In genomic region chr17:39099686-39100293, GRCh38 we compare ENCODE assay signal across 12 cellular contexts. TPM values are rescaled to one million over a fixed set of nuclear protein-coding genes. Genes with fewer than 3 reads are reported as not detected.
DNase-seq lines count a peak whose midpoint lies in the region; ATAC-seq and TF ChIP-seq lines count a peak whose summit lies in the region.
"Had no signal": no experiment of that assay in that cellular context is flagged by ENCODE, and none has a peak within 500 bp of the region (broad histone marks: within the 10 kb centered on the region; RNA-seq: fewer than 3 reads in every experiment).

No MANE protein-coding gene starts in this region.

- H3K27me3 ChIP-seq in breast epithelium, result no peaks in the 10 kb centered on the region
- H3K27me3 ChIP-seq in lung (ENCODE audit: control insufficient read depth, insufficient read depth), result no peaks in the 10 kb centered on the region
- no peaks in the 10 kb centered on the region for H3K27me3 ChIP-seq in uterus

- no peaks in the 10 kb centered on the region for H3K4me1 ChIP-seq in breast epithelium
- peaks cover 0 to 4% of the 10 kb centered on the region in 2 donors for H3K4me1 ChIP-seq in lung (ENCODE audit: control insufficient read depth in 2 of 2, insufficient read depth in 2 of 2, low read length in 2 of 2)
- H3K4me1 ChIP-seq in uterus, result peaks cover 0 to 15% of the 10 kb centered on the region in 2 donors
- H3K4me1 ChIP-seq: A549 had no signal

- ATAC-seq in lung (ENCODE audit: insufficient read depth, low FRiP score) (no peak), GM21526 (IDR thresholded peaks at IDR 0.05; ENCODE audit: low FRiP score, unreplicated experiment) (no peak)
- no peak for ATAC-seq in stimulated activated naive CD8-positive, alpha-beta T cell treated with anti-CD3 and anti-CD28 coated beads, Interleukin-15, Interleukin-2, amounts not matched to agents 100 U/mL and 50 U/mL, for 24 hours

- H3K36me3 Mint-ChIP-seq in MCF 10A (ENCODE audit: insufficient read depth, unreplicated experiment), result no peaks in the 10 kb centered on the region
- H3K36me3 Mint-ChIP-seq in dendritic cell treated with granulocyte-macrophage colony-stimulating factor and Interleukin-4, amounts not matched to agents 40 ng/mL and 50 ng/mL, for 4 days (ENCODE audit: low read depth), result no peaks in the 10 kb centered on the region

- peaks cover 15% of the 10 kb centered on the region for H3K27me3 Mint-ChIP-seq in MCF 10A (ENCODE audit: insufficient read depth, unreplicated experiment)
- H3K27me3 Mint-ChIP-seq in dendritic cell treated with granulocyte-macrophage colony-stimulating factor and Interleukin-4, amounts not matched to agents 40 ng/mL and 50 ng/mL, for 4 days, result peaks cover 41% of the 10 kb centered on the region
- H3K27me3 Mint-ChIP-seq: activated CD4-positive, alpha-beta memory T cell treated with anti-CD3 and anti-CD28 coated beads, Interleukin-2, amount 10 ng/mL, durations not matched to agents 7 days and 5 days had no signal

- H3K9me3 Mint-ChIP-seq in MCF 10A (ENCODE audit: unreplicated experiment), result no peaks in the 10 kb centered on the region
- H3K9me3 Mint-ChIP-seq in dendritic cell treated with granulocyte-macrophage colony-stimulating factor and Interleukin-4, amounts not matched to agents 40 ng/mL and 50 ng/mL, for 4 days, result no peaks in the 10 kb centered on the region
- H3K9me3 Mint-ChIP-seq: activated CD4-positive, alpha-beta memory T cell treated with anti-CD3 and anti-CD28 coated beads, Interleukin-2, amount 10 ng/mL, durations not matched to agents 7 days and 5 days had no signal

- no TSS peak for BruUV-seq in MCF 10A (replicated peaks; lab: Mats Ljungman, UMichigan)

- intact Hi-C loops in breast epithelium (cut with DNase I; ENCODE audit: low total_unique reads) (no loop called here), MCF 10A (cut with micrococcal nuclease) (no loop called here), uterus (cut with DNase I; ENCODE audit: low total_unique reads) (no loop called here)
- intact Hi-C loops in dendritic cell treated with granulocyte-macrophage colony-stimulating factor and Interleukin-4, amounts not matched to agents 40 ng/mL and 50 ng/mL, for 4 days (cut with micrococcal nuclease), result no loop called here

- WGBS in lung, 2 donors, result 67 to 78% methylated on average over 10 of the region's 10 CpGs

- TF ChIP-seq CTCF in breast epithelium (IDR thresholded peaks at IDR 0.05), result no peak
- TF ChIP-seq CTCF in MCF 10A (IDR thresholded peaks at IDR 0.05; ENCODE audit: unreplicated experiment), result no peak
- no peak for TF ChIP-seq CTCF in lung (IDR thresholded peaks at IDR 0.05; ENCODE audit: control extremely low read depth, extremely low read depth)
- no peak for TF ChIP-seq CTCF in uterus (IDR thresholded peaks at IDR 0.05)

- POLR2A ChIA-PET in MCF 10A (lab: Yijun Ruan, JAX), result interaction anchor here (0.6 kb wide), 1 partner anchor 10 kb away, joined by 3 read pairs; no protein-coding TSS in a partner anchor

- no peak overlapping the region for H3K4me3 ChIP-seq in breast epithelium
- no peak overlapping the region for H3K4me3 ChIP-seq in lung
- H3K4me3 ChIP-seq in uterus, result no peak overlapping the region
- H3K4me3 ChIP-seq: A549, thoracic aorta had no signal

- no peak overlapping the region for H3K4me3 Mint-ChIP-seq in MCF 10A (ENCODE audit: unreplicated experiment)
- no peak overlapping the region for H3K4me3 Mint-ChIP-seq in dendritic cell treated with granulocyte-macrophage colony-stimulating factor and Interleukin-4, amounts not matched to agents 40 ng/mL and 50 ng/mL, for 4 days
- H3K4me3 Mint-ChIP-seq: activated CD4-positive, alpha-beta memory T cell treated with anti-CD3 and anti-CD28 coated beads, Interleukin-2, amount 10 ng/mL, durations not matched to agents 7 days and 5 days had no signal

- TF ChIP-seq POLR2A in breast epithelium (IDR thresholded peaks at IDR 0.05), result no peak
- TF ChIP-seq POLR2A in uterus (IDR thresholded peaks at IDR 0.05), result no peak

- H3K4me1 Mint-ChIP-seq in MCF 10A (ENCODE audit: insufficient read depth, unreplicated experiment), result no peaks in the 10 kb centered on the region
- H3K4me1 Mint-ChIP-seq in dendritic cell treated with granulocyte-macrophage colony-stimulating factor and Interleukin-4, amounts not matched to agents 40 ng/mL and 50 ng/mL, for 4 days (ENCODE audit: low read depth), result peaks cover 49% of the 10 kb centered on the region

- H3K9me3 ChIP-seq in breast epithelium (no peaks in the 10 kb centered on the region), lung (ENCODE audit: control insufficient read depth in 2 of 2, insufficient read depth in 1 of 2, low read length in 1 of 2) (no peaks in the 10 kb centered on the region), uterus (no peaks in the 10 kb centered on the region)
- H3K9me3 ChIP-seq: A549, thoracic aorta had no signal

- CTCF ChIA-PET in MCF 10A (lab: Yijun Ruan, JAX), result interaction anchor here (0.6 kb wide), 3 partner anchors 28 to 97 kb away, joined by 3 to 4 read pairs (median 3); no protein-coding TSS in a partner anchor

- H3K36me3 ChIP-seq in breast epithelium, result no peaks in the 10 kb centered on the region
- no peaks in the 10 kb centered on the region for H3K36me3 ChIP-seq in lung (ENCODE audit: control insufficient read depth in 2 of 2, insufficient read depth in 2 of 2, low read length in 2 of 2)
- no peaks in the 10 kb centered on the region for H3K36me3 ChIP-seq in uterus
- H3K36me3 ChIP-seq: thoracic aorta had no signal

- no peak overlapping the region for H3K27ac Mint-ChIP-seq in MCF 10A (ENCODE audit: low read depth, unreplicated experiment)
- peak overlapping the region; percentile 38 for H3K27ac Mint-ChIP-seq in dendritic cell treated with granulocyte-macrophage colony-stimulating factor and Interleukin-4, amounts not matched to agents 40 ng/mL and 50 ng/mL, for 4 days
- H3K27ac Mint-ChIP-seq: activated CD4-positive, alpha-beta memory T cell treated with anti-CD3 and anti-CD28 coated beads, Interleukin-2, amount 10 ng/mL, durations not matched to agents 7 days and 5 days had no signal

- H3K27ac ChIP-seq in breast epithelium, result peak overlapping the region; percentile 36 to 44
- no peak overlapping the region for H3K27ac ChIP-seq in lung (ENCODE audit: low read depth in 1 of 2, low read length in 1 of 2)
- peak overlapping the region; percentile 60 to 75 for H3K27ac ChIP-seq in uterus
- H3K27ac ChIP-seq: A549, thoracic aorta had no signal

- DNase-seq in breast epithelium (ENCODE audit: low spot score in 2 of 2) (no peak), MCF 10A (ENCODE audit: unreplicated experiment) (no peak), lung (ENCODE audit: low spot score) (peak; percentile 43), uterus (peak; percentile 80 to 82), NCI-H1048 (lab: John Stamatoyannopoulos, UW) (no peak)
- no peak for DNase-seq in stimulated activated naive CD8-positive, alpha-beta T cell treated with anti-CD3 and anti-CD28 coated beads, Interleukin-15, Interleukin-2, amounts not matched to agents 100 U/mL and 50 U/mL, for 24 hours
- DNase-seq: activated CD4-positive, alpha-beta memory T cell treated with anti-CD3 and anti-CD28 coated beads, Interleukin-2, amount 10 ng/mL, durations not matched to agents 7 days and 5 days; NCI-H510A had no signal

RNA-seq across cellular contexts. Expression of gene PLXDC1, which starts 51.6 kb away (rescaled TPM):
- total RNA-seq in breast epithelium, result 10 to 100 TPM; 11.8 to 37.7 (median 23.1) TPM
- 0.22 and 0.61 TPM in 2 replicates for total RNA-seq in MCF 10A (2022)
- total RNA-seq in lung, result 1 to 10 TPM; 4.9 to 7.3 TPM
- 1 to 10 TPM; 1.7 to 5.9 TPM for polyA plus RNA-seq in lung
- 10 to 100 TPM in 3 of 4 donors, 1 to 10 TPM in 1; 3.3 to 45.1 (median 21.5) TPM for total RNA-seq in uterus

Comparison
In these comparisons a context has a peak if more than half of its experiments do, and no peak if none do; other contexts are left out.
1. DNase-seq: peak in lung (single experiment) and uterus (2 of 2); none in breast epithelium (0 of 2), MCF 10A (single experiment), NCI-H1048 (single experiment) and stimulated activated naive CD8-positive, alpha-beta T cell treated with anti-CD3 and anti-CD28 coated beads, Interleukin-15, Interleukin-2, amounts not matched to agents 100 U/mL and 50 U/mL, for 24 hours (single experiment).
2. H3K27ac ChIP-seq: peak in breast epithelium (2 of 2) and uterus (2 of 2); none in lung (0 of 2).